16 cellular contexts compared by ENCODE assay signal in the genomic region with DNA sequence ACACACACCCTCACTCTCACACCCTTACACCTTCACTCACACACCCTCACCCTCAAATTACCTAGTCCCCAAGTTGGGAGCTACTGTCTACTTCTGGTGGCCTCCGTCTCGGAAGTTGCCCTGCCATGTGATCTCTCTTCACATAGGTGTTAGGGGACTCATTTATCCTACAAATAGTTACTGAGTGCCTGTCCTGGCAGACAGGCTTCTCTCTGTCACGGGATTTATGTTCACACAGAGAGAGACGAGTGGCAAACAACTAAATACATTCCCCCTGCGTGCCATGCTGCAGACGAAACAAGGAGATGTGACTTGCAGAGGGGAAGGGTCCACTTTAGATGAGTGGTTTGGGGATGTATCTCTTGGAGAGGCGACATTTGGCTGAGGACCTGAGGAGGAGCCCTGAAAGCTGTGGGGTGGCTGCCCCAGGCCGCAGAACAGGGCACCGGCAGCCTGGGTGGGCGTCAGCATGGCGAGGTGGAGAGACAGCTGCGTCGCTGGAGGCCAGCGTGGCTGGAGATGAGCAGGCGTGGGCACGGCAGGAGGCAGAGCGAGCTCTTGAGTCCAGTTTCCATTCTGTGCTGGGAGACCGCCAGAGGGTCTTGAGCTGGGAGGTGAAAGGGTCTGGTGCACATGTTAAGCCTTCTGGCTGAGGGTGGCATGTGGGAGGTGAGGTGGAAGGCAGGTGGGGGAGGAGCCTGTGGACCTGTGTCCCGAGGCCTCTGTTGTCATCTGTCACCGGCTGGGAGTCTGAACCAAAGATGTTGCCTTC. TPM values are rescaled to one million over a fixed set of nuclear protein-coding genes. Genes with fewer than 3 reads are reported as not detected.
DNase-seq lines count a peak whose midpoint lies in the region; ATAC-seq and TF ChIP-seq lines count a peak whose summit lies in the region.
"Had no signal": no experiment of that assay in that cellular context is flagged by ENCODE, and none has a peak within 500 bp of the region (broad histone marks: within the 10 kb centered on the region; RNA-seq: fewer than 3 reads in every experiment).

No MANE protein-coding gene starts in this region.

- H3K4me3 Mint-ChIP-seq in activated naive CD4-positive, alpha-beta T cell treated with anti-CD3 and anti-CD28 coated beads, Interleukin-2, amount 10 ng/mL, durations not matched to agents 7 days and 5 days, result no peak overlapping the region
- H3K4me3 Mint-ChIP-seq in T-cell (no peak overlapping the region), glutamatergic neuron (ENCODE audit: unreplicated experiment) (peak overlapping the region; percentile 82)
- no peak overlapping the region for H3K4me3 Mint-ChIP-seq in stimulated activated naive B cell treated with anti-CD40 and anti-IgM and Interleukin-4, amounts not matched to agents 10 μg/mL and 1 μg/mL and 100 μg/mL, for 72 hours

- ATAC-seq in T-cell (replicated peaks in 1 of 4), result no peak
- ATAC-seq in stimulated activated naive B cell treated with anti-CD40 and anti-IgM and Interleukin-4, amounts not matched to agents 10 μg/mL and 1 μg/mL and 100 μg/mL, for 72 hours (replicated peaks), result no peak
- ATAC-seq in HG02885 (IDR thresholded peaks at IDR 0.05; ENCODE audit: poor library complexity, unreplicated experiment), result no peak
- ATAC-seq: K562, left lung had no signal

- peaks cover 62% of the 10 kb centered on the region for H3K36me3 Mint-ChIP-seq in activated naive CD4-positive, alpha-beta T cell treated with anti-CD3 and anti-CD28 coated beads, Interleukin-2, amount 10 ng/mL, durations not matched to agents 7 days and 5 days
- peaks cover 60% of the 10 kb centered on the region for H3K36me3 Mint-ChIP-seq in T-cell
- peaks cover 9% of the 10 kb centered on the region for H3K36me3 Mint-ChIP-seq in glutamatergic neuron (ENCODE audit: unreplicated experiment)
- peaks cover 54 to 58% of the 10 kb centered on the region in 2 donors for H3K36me3 Mint-ChIP-seq in stimulated activated naive B cell treated with anti-CD40 and anti-IgM and Interleukin-4, amounts not matched to agents 10 μg/mL and 1 μg/mL and 100 μg/mL, for 72 hours

- H3K4me1 Mint-ChIP-seq in activated naive CD4-positive, alpha-beta T cell treated with anti-CD3 and anti-CD28 coated beads, Interleukin-2, amount 10 ng/mL, durations not matched to agents 7 days and 5 days, result peaks cover 23% of the 10 kb centered on the region
- H3K4me1 Mint-ChIP-seq in T-cell (peaks cover 19 to 24% (median 22%) of the 10 kb centered on the region in 3 donors), glutamatergic neuron (ENCODE audit: low read depth, unreplicated experiment) (peaks cover 57% of the 10 kb centered on the region)
- H3K4me1 Mint-ChIP-seq in stimulated activated naive B cell treated with anti-CD40 and anti-IgM and Interleukin-4, amounts not matched to agents 10 μg/mL and 1 μg/mL and 100 μg/mL, for 72 hours, result peaks cover 0 to 2% of the 10 kb centered on the region in 2 donors

- peak overlapping the region; percentile 53 for H3K27ac Mint-ChIP-seq in activated naive CD4-positive, alpha-beta T cell treated with anti-CD3 and anti-CD28 coated beads, Interleukin-2, amount 10 ng/mL, durations not matched to agents 7 days and 5 days
- H3K27ac Mint-ChIP-seq in T-cell (peak overlapping the region; percentile 37 to 48), glutamatergic neuron (ENCODE audit: unreplicated experiment) (peak overlapping the region; percentile 98)
- H3K27ac Mint-ChIP-seq in stimulated activated naive B cell treated with anti-CD40 and anti-IgM and Interleukin-4, amounts not matched to agents 10 μg/mL and 1 μg/mL and 100 μg/mL, for 72 hours, result peak overlapping the region; percentile 32

- CTCF ChIA-PET in activated naive CD4-positive, alpha-beta T cell treated with anti-CD3 and anti-CD28 coated beads, Interleukin-2, amount 10 ng/mL, durations not matched to agents 7 days and 5 days (lab: Charles Lee), result interaction anchor here (4.6 kb wide), 1 partner anchor 63 kb away, joined by 30 read pairs; no protein-coding TSS in a partner anchor
- CTCF ChIA-PET in T-cell (lab: Charles Lee), result interaction anchor here (0.6 to 0.9 kb wide), 2 partner anchors 10 to 63 kb away, joined by 3 read pairs; no protein-coding TSS in a partner anchor

- no peaks in the 10 kb centered on the region for H3K27me3 Mint-ChIP-seq in activated naive CD4-positive, alpha-beta T cell treated with anti-CD3 and anti-CD28 coated beads, Interleukin-2, amount 10 ng/mL, durations not matched to agents 7 days and 5 days
- H3K27me3 Mint-ChIP-seq in T-cell (no peaks in the 10 kb centered on the region), glutamatergic neuron (ENCODE audit: unreplicated experiment) (peaks cover 19% of the 10 kb centered on the region)
- no peaks in the 10 kb centered on the region for H3K27me3 Mint-ChIP-seq in stimulated activated naive B cell treated with anti-CD40 and anti-IgM and Interleukin-4, amounts not matched to agents 10 μg/mL and 1 μg/mL and 100 μg/mL, for 72 hours

- TF ChIP-seq CTCF in glutamatergic neuron (IDR thresholded peaks at IDR 0.05; ENCODE audit: partially characterized antibody, unreplicated experiment), result no peak

- DNase-seq in activated naive CD4-positive, alpha-beta T cell treated with anti-CD3 and anti-CD28 coated beads, Interleukin-2, amount 10 ng/mL, durations not matched to agents 7 days and 5 days, result no peak
- DNase-seq in activated naive CD4-positive, alpha-beta T cell (lab: John Stamatoyannopoulos, UW), result no peak
- DNase-seq in T-cell, result no peak
- DNase-seq in glutamatergic neuron, result no peak
- no peak for DNase-seq in stimulated activated naive B cell treated with anti-CD40 and anti-IgM and Interleukin-4, amounts not matched to agents 10 μg/mL and 1 μg/mL and 100 μg/mL, for 72 hours
- DNase-seq in Ammon's horn (ENCODE audit: low spot score), result no peak
- DNase-seq in amniotic stem cell (lab: John Stamatoyannopoulos, UW), result no peak
- DNase-seq: dermis blood vessel endothelial cell, GOT3, hippocampal formation, NCI-H1105 treated with DMSO at 0.1 percent for 48 hours, NCI-H2227 treated with DMSO at 0.1 percent for 48 hours, substantia nigra had no signal

- no peaks in the 10 kb centered on the region for H3K9me3 Mint-ChIP-seq in activated naive CD4-positive, alpha-beta T cell treated with anti-CD3 and anti-CD28 coated beads, Interleukin-2, amount 10 ng/mL, durations not matched to agents 7 days and 5 days
- H3K9me3 Mint-ChIP-seq in T-cell (no peaks in the 10 kb centered on the region), glutamatergic neuron (ENCODE audit: unreplicated experiment) (peaks cover 26% of the 10 kb centered on the region)
- no peaks in the 10 kb centered on the region for H3K9me3 Mint-ChIP-seq in stimulated activated naive B cell treated with anti-CD40 and anti-IgM and Interleukin-4, amounts not matched to agents 10 μg/mL and 1 μg/mL and 100 μg/mL, for 72 hours

- POLR2A ChIA-PET in T-cell (lab: Charles Lee), result no interaction called here

RNA-seq across cellular contexts. Expression of a gene that starts 17.2 kb away (rescaled TPM):
- total RNA-seq in T-cell (100 to 1,000 TPM in 1 of 5 donors, 10 to 100 TPM in 4; 50.8 to 128 (median 59.5) TPM), glutamatergic neuron (ENCODE audit: unreplicated experiment) (261 TPM)

RNA-seq across cellular contexts. Expression of a gene that starts 22.5 kb away (rescaled TPM):
- 10 to 100 TPM; 14.4 to 45.6 (median 22.9) TPM for total RNA-seq in T-cell
- 2.8 TPM for total RNA-seq in glutamatergic neuron (ENCODE audit: unreplicated experiment)

Comparison
In these comparisons a context has a peak if more than half of its experiments do, and no peak if none do; other contexts are left out.
1. H3K27ac Mint-ChIP-seq: peak in every context shown above with its lines; median percentile 98 in glutamatergic neuron; 53 in activated naive CD4-positive, alpha-beta T cell treated with anti-CD3 and anti-CD28 coated beads, Interleukin-2, amount 10 ng/mL, durations not matched to agents 7 days and 5 days; 42 in T-cell; 32 in stimulated activated naive B cell treated with anti-CD40 and anti-IgM and Interleukin-4, amounts not matched to agents 10 μg/mL and 1 μg/mL and 100 μg/mL, for 72 hours.